In the genomic region with DNA sequence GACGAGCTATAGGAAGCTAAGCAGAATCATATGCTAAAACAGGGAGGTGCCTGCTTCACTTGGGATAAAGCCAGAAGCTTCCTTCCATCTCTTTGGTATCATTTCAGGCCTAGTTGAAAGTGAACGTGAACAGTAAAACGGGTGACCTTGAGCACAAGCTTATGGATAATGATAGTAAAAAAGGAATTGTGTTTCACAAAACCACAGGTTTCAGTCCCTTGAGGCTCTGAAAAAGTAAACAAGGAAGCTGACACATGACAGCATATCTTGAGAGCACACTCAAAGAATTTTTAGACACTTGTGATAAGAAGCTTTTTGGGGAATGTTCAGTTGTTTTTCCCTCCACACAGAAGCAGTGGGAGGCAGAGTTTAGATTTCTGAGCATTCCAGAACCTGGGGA, we compare ENCODE assay signal across 1 cellular context.
TF ChIP-seq lines count a peak whose summit lies in the region.

No MANE protein-coding gene starts in this region.

TF ChIP-seq in K562, 482 proteins besides CTCF, POLR2A, EP300 and RAD21 (continued from another document and continues in another):
- TF ChIP-seq, protein P1, sequence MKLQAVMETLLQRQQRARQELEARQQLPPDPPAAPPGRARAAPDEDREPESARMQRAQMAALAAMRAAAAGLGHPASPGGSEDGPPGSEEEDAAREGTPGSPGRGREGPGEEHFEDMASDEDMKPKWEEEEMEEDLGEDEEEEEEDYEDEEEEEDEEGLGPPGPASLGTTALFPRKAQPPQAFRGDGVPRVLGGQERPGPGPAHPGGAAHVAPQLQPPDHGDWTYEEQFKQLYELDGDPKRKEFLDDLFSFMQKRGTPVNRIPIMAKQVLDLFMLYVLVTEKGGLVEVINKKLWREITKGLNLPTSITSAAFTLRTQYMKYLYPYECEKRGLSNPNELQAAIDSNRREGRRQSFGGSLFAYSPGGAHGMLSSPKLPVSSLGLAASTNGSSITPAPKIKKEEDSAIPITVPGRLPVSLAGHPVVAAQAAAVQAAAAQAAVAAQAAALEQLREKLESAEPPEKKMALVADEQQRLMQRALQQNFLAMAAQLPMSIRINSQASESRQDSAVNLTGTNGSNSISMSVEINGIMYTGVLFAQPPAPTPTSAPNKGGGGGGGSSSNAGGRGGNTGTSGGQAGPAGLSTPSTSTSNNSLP (IDR thresholded peaks at IDR 0.05; ENCODE audit: borderline replicate concordance, low read depth, low read length): no peak
- TF ChIP-seq HOXB6 (CRISPR knock-in tag; IDR thresholded peaks at IDR 0.05; ENCODE audit: borderline replicate concordance): no peak
- TF ChIP-seq, protein P2, sequence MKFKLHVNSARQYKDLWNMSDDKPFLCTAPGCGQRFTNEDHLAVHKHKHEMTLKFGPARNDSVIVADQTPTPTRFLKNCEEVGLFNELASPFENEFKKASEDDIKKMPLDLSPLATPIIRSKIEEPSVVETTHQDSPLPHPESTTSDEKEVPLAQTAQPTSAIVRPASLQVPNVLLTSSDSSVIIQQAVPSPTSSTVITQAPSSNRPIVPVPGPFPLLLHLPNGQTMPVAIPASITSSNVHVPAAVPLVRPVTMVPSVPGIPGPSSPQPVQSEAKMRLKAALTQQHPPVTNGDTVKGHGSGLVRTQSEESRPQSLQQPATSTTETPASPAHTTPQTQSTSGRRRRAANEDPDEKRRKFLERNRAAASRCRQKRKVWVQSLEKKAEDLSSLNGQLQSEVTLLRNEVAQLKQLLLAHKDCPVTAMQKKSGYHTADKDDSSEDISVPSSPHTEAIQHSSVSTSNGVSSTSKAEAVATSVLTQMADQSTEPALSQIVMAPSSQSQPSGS (CRISPR knock-in tag; IDR thresholded peaks at IDR 0.05): no peak
- TF ChIP-seq TSC22D4 (tag; IDR thresholded peaks at IDR 0.05): no peak
- no peak for TF ChIP-seq MXI1 (IDR thresholded peaks at IDR 0.05; ENCODE audit: low read depth, low read length)
- TF ChIP-seq ZNF175 (CRISPR knock-in tag; IDR thresholded peaks at IDR 0.05; ENCODE audit: low read depth): no peak
- TF ChIP-seq, protein P3, sequence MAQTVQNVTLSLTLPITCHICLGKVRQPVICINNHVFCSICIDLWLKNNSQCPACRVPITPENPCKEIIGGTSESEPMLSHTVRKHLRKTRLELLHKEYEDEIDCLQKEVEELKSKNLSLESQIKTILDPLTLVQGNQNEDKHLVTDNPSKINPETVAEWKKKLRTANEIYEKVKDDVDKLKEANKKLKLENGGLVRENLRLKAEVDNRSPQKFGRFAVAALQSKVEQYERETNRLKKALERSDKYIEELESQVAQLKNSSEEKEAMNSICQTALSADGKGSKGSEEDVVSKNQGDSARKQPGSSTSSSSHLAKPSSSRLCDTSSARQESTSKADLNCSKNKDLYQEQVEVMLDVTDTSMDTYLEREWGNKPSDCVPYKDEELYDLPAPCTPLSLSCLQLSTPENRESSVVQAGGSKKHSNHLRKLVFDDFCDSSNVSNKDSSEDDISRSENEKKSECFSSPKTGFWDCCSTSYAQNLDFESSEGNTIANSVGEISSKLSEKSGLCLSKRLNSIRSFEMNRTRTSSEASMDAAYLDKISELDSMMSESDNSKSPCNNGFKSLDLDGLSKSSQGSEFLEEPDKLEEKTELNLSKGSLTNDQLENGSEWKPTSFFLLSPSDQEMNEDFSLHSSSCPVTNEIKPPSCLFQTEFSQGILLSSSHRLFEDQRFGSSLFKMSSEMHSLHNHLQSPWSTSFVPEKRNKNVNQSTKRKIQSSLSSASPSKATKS (CRISPR knock-in tag; IDR thresholded peaks at IDR 0.05): no peak
- TF ChIP-seq KLF1 (tag; IDR thresholded peaks at IDR 0.05): no peak
- no peak for TF ChIP-seq SIN3A (IDR thresholded peaks at IDR 0.05; ENCODE audit: borderline replicate concordance in 2 of 2, control insufficient read depth in 1 of 2, low read depth in 2 of 2, low read length in 2 of 2)
- TF ChIP-seq, protein P4, sequence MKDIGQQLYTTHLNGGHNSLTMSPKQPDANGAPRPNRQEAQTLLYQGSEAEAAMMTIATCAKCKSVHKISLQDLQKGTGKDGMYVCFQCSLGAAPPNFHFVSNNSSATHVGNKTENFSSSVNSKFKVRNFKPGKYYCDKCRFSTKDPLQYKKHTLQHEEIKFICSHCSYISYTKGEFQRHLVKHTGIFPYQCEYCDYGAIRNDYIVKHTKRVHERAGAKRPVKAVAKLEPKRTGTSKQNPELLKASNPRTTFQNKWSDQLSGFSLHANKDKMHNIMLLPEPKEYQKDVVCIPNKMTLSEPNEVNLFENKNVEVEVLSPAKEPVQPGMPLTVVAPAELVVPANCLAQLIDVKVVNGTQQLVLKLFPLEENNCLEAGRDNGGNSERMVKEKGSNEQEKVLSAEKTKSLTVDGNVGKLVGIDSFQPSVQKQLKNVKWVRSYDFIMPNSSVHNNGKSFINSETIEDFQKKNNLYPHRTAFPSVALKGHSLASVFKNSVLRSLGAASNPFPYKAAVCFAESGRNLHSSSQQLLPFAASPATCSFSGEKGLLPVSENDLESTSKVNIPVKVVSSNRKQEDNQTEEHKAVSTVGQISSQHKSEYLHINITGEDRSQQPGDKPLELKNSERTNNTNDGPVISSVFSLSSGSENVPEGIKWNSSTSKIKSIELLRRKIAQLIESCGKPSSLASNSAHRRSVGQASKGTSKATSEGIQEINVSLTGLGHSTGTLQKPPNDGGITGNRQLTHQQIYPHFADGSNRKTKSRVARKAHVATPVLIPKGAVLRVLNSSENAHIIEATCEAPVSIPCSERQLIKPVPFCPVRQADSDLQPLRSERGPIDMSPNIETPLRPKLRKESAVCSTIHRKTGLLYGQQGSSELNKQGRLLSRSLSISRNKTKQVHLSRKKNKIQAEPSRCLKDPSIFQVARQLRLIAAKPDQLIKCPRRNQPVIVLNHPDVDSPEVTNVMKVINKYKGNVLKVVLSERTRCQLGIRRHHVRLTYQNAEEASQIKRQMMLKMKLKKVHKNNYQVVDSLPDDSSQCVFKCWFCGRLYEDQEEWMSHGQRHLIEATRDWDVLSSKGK (CRISPR knock-in tag; IDR thresholded peaks at IDR 0.05): no peak
- no peak for TF ChIP-seq ARNT (IDR thresholded peaks at IDR 0.05)
- TF ChIP-seq POLR2H (tag; IDR thresholded peaks at IDR 0.05; ENCODE audit: low read depth): no peak
- TF ChIP-seq, protein P5, sequence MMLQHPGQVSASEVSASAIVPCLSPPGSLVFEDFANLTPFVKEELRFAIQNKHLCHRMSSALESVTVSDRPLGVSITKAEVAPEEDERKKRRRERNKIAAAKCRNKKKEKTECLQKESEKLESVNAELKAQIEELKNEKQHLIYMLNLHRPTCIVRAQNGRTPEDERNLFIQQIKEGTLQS (IDR thresholded peaks at IDR 0.05): no peak
- TF ChIP-seq, protein P5 (CRISPR knock-in tag; conservative IDR thresholded peaks at IDR 0.05): no peak
- TF ChIP-seq FOXM1 (IDR thresholded peaks at IDR 0.05; ENCODE audit: low read depth): no peak; the same call in 1 of the 2 replicates
- no peak for TF ChIP-seq FOXM1 (CRISPR knock-in tag; IDR thresholded peaks at IDR 0.05; ENCODE audit: low read depth)
- TF ChIP-seq, protein P6, sequence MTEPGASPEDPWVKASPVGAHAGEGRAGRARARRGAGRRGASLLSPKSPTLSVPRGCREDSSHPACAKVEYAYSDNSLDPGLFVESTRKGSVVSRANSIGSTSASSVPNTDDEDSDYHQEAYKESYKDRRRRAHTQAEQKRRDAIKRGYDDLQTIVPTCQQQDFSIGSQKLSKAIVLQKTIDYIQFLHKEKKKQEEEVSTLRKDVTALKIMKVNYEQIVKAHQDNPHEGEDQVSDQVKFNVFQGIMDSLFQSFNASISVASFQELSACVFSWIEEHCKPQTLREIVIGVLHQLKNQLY (CRISPR knock-in tag; conservative IDR thresholded peaks at IDR 0.05): no peak
- no peak for TF ChIP-seq KDM5B (IDR thresholded peaks at IDR 0.05; ENCODE audit: insufficient replicate concordance, low read depth, low read length)
- TF ChIP-seq, protein P7, sequence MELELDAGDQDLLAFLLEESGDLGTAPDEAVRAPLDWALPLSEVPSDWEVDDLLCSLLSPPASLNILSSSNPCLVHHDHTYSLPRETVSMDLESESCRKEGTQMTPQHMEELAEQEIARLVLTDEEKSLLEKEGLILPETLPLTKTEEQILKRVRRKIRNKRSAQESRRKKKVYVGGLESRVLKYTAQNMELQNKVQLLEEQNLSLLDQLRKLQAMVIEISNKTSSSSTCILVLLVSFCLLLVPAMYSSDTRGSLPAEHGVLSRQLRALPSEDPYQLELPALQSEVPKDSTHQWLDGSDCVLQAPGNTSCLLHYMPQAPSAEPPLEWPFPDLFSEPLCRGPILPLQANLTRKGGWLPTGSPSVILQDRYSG (tag; conservative IDR thresholded peaks at IDR 0.05; ENCODE audit: low read depth): no peak
- no peak for TF ChIP-seq HIVEP1 (CRISPR knock-in tag; IDR thresholded peaks at IDR 0.05)
- no peak for TF ChIP-seq ZNF224 (CRISPR knock-in tag; IDR thresholded peaks at IDR 0.05)
- TF ChIP-seq MAZ (CRISPR knock-in tag; conservative IDR thresholded peaks at IDR 0.05 in 1 of 2, IDR thresholded peaks at IDR 0.05 in 1 of 2): peak in 1 of 2 experiments; percentile 47; a peak in 1 of 4 replicates
- peak; percentile 42 for TF ChIP-seq MTA2 (IDR thresholded peaks at IDR 0.05; ENCODE audit: low read depth)
- TF ChIP-seq HLTF (IDR thresholded peaks at IDR 0.05): no peak
- no peak for TF ChIP-seq STAT5A (IDR thresholded peaks at IDR 0.05; ENCODE audit: borderline replicate concordance, low read length)
- no peak for TF ChIP-seq BRD4 (IDR thresholded peaks at IDR 0.05)
- TF ChIP-seq, protein P8, sequence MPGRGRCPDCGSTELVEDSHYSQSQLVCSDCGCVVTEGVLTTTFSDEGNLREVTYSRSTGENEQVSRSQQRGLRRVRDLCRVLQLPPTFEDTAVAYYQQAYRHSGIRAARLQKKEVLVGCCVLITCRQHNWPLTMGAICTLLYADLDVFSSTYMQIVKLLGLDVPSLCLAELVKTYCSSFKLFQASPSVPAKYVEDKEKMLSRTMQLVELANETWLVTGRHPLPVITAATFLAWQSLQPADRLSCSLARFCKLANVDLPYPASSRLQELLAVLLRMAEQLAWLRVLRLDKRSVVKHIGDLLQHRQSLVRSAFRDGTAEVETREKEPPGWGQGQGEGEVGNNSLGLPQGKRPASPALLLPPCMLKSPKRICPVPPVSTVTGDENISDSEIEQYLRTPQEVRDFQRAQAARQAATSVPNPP (IDR thresholded peaks at IDR 0.05; ENCODE audit: borderline replicate concordance, insufficient read depth, insufficient read length): no peak
- peak; percentile 61; the same call in 1 of the 2 replicates for TF ChIP-seq LEF1 (IDR thresholded peaks at IDR 0.05)
- TF ChIP-seq ZNF780A (CRISPR knock-in tag; IDR thresholded peaks at IDR 0.05): no peak
- TF ChIP-seq MCM2 (IDR thresholded peaks at IDR 0.05; ENCODE audit: low read depth): no peak
